In the genomic region with DNA sequence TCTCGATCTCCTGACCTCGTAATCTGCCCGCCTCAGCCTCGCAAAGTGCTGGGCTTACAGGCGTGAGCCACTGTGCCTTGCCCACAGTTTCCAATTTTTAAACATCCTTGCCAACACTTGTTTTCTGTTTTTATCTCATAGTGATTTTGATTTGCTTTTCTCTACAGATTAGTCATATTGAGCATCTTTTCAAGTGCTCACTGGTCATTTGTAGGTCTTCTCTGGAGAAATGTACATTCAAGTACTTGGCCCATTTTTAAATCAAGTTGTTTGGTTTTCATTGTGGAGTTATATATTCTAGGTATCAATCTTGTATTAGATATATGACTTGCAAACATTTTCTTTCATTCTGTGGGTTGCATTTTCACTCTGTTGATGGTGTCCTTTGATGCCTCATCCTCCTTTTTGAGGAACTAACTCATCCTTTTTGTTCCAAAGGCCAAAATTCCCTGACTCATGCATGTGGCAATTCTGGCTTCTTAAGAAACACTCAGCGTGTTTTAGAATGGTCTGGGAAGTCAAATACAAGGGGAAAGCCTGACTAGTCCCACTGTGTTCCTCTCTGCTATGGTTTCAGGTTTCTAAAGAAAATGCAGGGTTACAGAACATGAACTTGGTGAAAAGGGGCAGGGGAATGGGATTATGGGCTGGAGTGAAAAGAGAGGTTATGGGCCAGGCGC, we compare ENCODE assay signal across 11 cellular contexts. TPM values are rescaled to one million over a fixed set of nuclear protein-coding genes. Genes with fewer than 3 reads are reported as not detected.
DNase-seq lines count a peak whose midpoint lies in the region; ATAC-seq and TF ChIP-seq lines count a peak whose summit lies in the region.
"Had no signal": no experiment of that assay in that cellular context is flagged by ENCODE, and none has a peak within 500 bp of the region (broad histone marks: within the 10 kb centered on the region; RNA-seq: fewer than 3 reads in every experiment).

No MANE protein-coding gene starts in this region.

- intact Hi-C loops in colonic mucosa (cut with DNase I), result no loop called here

- H3K27me3 ChIP-seq in colonic mucosa, result no peaks in the 10 kb centered on the region

- H3K4me1 ChIP-seq in colonic mucosa, result no peaks in the 10 kb centered on the region

- peak overlapping the region; percentile 11 for H3K27ac ChIP-seq in colonic mucosa

- TF ChIP-seq POLR2A in NB4 (IDR thresholded peaks at IDR 0.05; ENCODE audit: extremely low read depth, insufficient read length), result no peak

- H3K9ac ChIP-seq in colonic mucosa (ENCODE audit: low read depth in 2 of 2, low read length in 2 of 2), result no peak overlapping the region

- no peaks in the 10 kb centered on the region for H3K36me3 ChIP-seq in colonic mucosa

- TF ChIP-seq CTCF in NB4 (IDR thresholded peaks at IDR 0.05; ENCODE audit: low read depth, low read length) (no peak), colonic mucosa (IDR thresholded peaks at IDR 0.05) (no peak)

- DNase-seq in GM04503 (ENCODE audit: low read depth), result peak; percentile 49
- DNase-seq in NB4 (ENCODE audit: low read depth), result peak; percentile 84
- no peak for DNase-seq in colonic mucosa
- peak; percentile 64 for DNase-seq in pons (ENCODE audit: low spot score)
- no peak for DNase-seq in NCI-H345 treated with DMSO at 0.1 percent for 48 hours (lab: John Stamatoyannopoulos, UW; ENCODE audit: unreplicated experiment)
- DNase-seq: activated CD4-positive, CD25-positive, alpha-beta regulatory T cell; activated effector memory CD4-positive, alpha-beta T cell treated with anti-CD3 and anti-CD28 coated beads, Interleukin-2, amount 50 U/mL, for 16 hours; NCI-H146 had no signal

- ATAC-seq in GM18519 (IDR thresholded peaks at IDR 0.05; ENCODE audit: low FRiP score, unreplicated experiment) (no peak), HG03280 (IDR thresholded peaks at IDR 0.05; ENCODE audit: unreplicated experiment) (no peak)
- ATAC-seq: Panc1 had no signal

- H3K4me3 ChIP-seq in NB4 (ENCODE audit: low read depth, low read length) (no peak overlapping the region), colonic mucosa (no peak overlapping the region)

- no peaks in the 10 kb centered on the region for H3K9me3 ChIP-seq in colonic mucosa

RNA-seq across cellular contexts. Expression of a gene that starts 37.3 kb away (rescaled TPM):
- 1 to 10 TPM; 2.2 to 3.9 TPM for total RNA-seq in colonic mucosa

RNA-seq across cellular contexts. Expression of a gene that starts 50.8 kb away (rescaled TPM):
- 10 to 100 TPM; 21.8 to 27.6 TPM for total RNA-seq in colonic mucosa

Comparison
In these comparisons a context has a peak if more than half of its experiments do, and no peak if none do; other contexts are left out.
1. DNase-seq: peak in GM04503 (single experiment), NB4 (single experiment) and pons (single experiment); none in colonic mucosa (single experiment) and NCI-H345 treated with DMSO at 0.1 percent for 48 hours (single experiment).